In genomic region chr12:124993568-124994434, GRCh38 we compare ENCODE assay signal across 1 cellular context.
TF ChIP-seq lines count a peak whose summit lies in the region.

Gene BRI3BP (plus strand): TSS chr12:124993645. CDS start chr12:124993791, 146 bp downstream.

TF ChIP-seq in HepG2, 621 proteins besides CTCF, POLR2A, EP300 and RAD21 (continued from another document and continues in another):
- TF ChIP-seq ZUFSP (CRISPR knock-in tag; IDR thresholded peaks at IDR 0.05; ENCODE audit: borderline replicate concordance): no peak
- TF ChIP-seq KDM6A (CRISPR knock-in tag; IDR thresholded peaks at IDR 0.05; ENCODE audit: low read depth): no peak
- peak; percentile 53; the same call in 1 of the 2 replicates for TF ChIP-seq UBTF (CRISPR knock-in tag; IDR thresholded peaks at IDR 0.05)
- no peak for TF ChIP-seq USF2 (IDR thresholded peaks at IDR 0.05; ENCODE audit: low read depth, low read length)
- no peak for TF ChIP-seq USF2 (CRISPR knock-in tag; IDR thresholded peaks at IDR 0.05; ENCODE audit: borderline replicate concordance)
- no peak for TF ChIP-seq HMG20B (CRISPR knock-in tag; conservative IDR thresholded peaks at IDR 0.05)
- no peak for TF ChIP-seq ZNF362 (CRISPR knock-in tag; IDR thresholded peaks at IDR 0.05; ENCODE audit: borderline replicate concordance)
- no peak for TF ChIP-seq ZNF383 (CRISPR knock-in tag; IDR thresholded peaks at IDR 0.05; ENCODE audit: borderline replicate concordance)
- no peak for TF ChIP-seq POGZ (CRISPR knock-in tag; IDR thresholded peaks at IDR 0.05)
- no peak for TF ChIP-seq KLF6 (CRISPR knock-in tag; IDR thresholded peaks at IDR 0.05)
- TF ChIP-seq ZNF232 (CRISPR knock-in tag; IDR thresholded peaks at IDR 0.05; ENCODE audit: borderline replicate concordance): no peak
- TF ChIP-seq U2AF1 (optimal IDR thresholded peaks at IDR 0.05; ENCODE audit: low read depth, low read length): no peak
- no peak for TF ChIP-seq RCOR2 (CRISPR knock-in tag; IDR thresholded peaks at IDR 0.05)
- no peak for TF ChIP-seq ZNF253 (CRISPR knock-in tag; IDR thresholded peaks at IDR 0.05; ENCODE audit: borderline replicate concordance)
- no peak for TF ChIP-seq BATF2 (CRISPR knock-in tag; IDR thresholded peaks at IDR 0.05)
- TF ChIP-seq RNF2 (conservative IDR thresholded peaks at IDR 0.05; ENCODE audit: low read depth): no peak
- TF ChIP-seq ZBTB20 (CRISPR knock-in tag; IDR thresholded peaks at IDR 0.05; ENCODE audit: borderline replicate concordance, low read depth): no peak
- TF ChIP-seq CCAR2 (optimal IDR thresholded peaks at IDR 0.05; ENCODE audit: low read depth, low read length): no peak
- no peak for TF ChIP-seq ZNF761 (CRISPR knock-in tag; conservative IDR thresholded peaks at IDR 0.05)
- TF ChIP-seq MYPOP (CRISPR knock-in tag; IDR thresholded peaks at IDR 0.05): peak; percentile 51; the same call in 1 of the 2 replicates
- peak; percentile 37 for TF ChIP-seq AGO1 (IDR thresholded peaks at IDR 0.05; ENCODE audit: low read depth, low read length, poor library complexity, severe bottlenecking)
- no peak for TF ChIP-seq ZHX2 (IDR thresholded peaks at IDR 0.05; ENCODE audit: low read depth)
- no peak for TF ChIP-seq ZHX2 (CRISPR knock-in tag; IDR thresholded peaks at IDR 0.05; ENCODE audit: borderline replicate concordance)
- TF ChIP-seq ZNF318 (CRISPR knock-in tag; IDR thresholded peaks at IDR 0.05): no peak
- TF ChIP-seq ZNF589 (CRISPR knock-in tag; conservative IDR thresholded peaks at IDR 0.05): no peak
- no peak for TF ChIP-seq GZF1 (CRISPR knock-in tag; IDR thresholded peaks at IDR 0.05)
- TF ChIP-seq NFIC (IDR thresholded peaks at IDR 0.05; ENCODE audit: low read length): no peak
- TF ChIP-seq ARNT (IDR thresholded peaks at IDR 0.05): no peak
- TF ChIP-seq MYC (CRISPR knock-in tag; IDR thresholded peaks at IDR 0.05; ENCODE audit: borderline replicate concordance): peak; percentile 69; the same call in 1 of the 2 replicates
- TF ChIP-seq HDAC2 (CRISPR knock-in tag; IDR thresholded peaks at IDR 0.05): no peak
- no peak for TF ChIP-seq HOXA9 (CRISPR knock-in tag; IDR thresholded peaks at IDR 0.05; ENCODE audit: borderline replicate concordance)
